Comparison of ENCODE assay signal across 11 cellular contexts in genomic region chr10:58775960-58776574, GRCh38.
DNase-seq lines count a peak whose midpoint lies in the region; ATAC-seq, FAIRE-seq and TF ChIP-seq lines count a peak whose summit lies in the region.
"Had no signal": no experiment of that assay in that cellular context is flagged by ENCODE, and none has a peak within 500 bp of the region (broad histone marks: within the 10 kb centered on the region; RNA-seq: fewer than 3 reads in every experiment).

No MANE protein-coding gene starts in this region.

- no peak overlapping the region for H3K14ac ChIP-seq in neuronal stem cell (ENCODE audit: low read length)

- H3K9ac ChIP-seq in keratinocyte (ENCODE audit: control insufficient read depth, extremely low read depth, insufficient read depth, low read length) (no peak overlapping the region), neuronal stem cell (ENCODE audit: low read depth, low read length, poor library complexity) (no peak overlapping the region)

- no peak overlapping the region for H4K8ac ChIP-seq in neuronal stem cell (ENCODE audit: low read depth, low read length)

- no peak overlapping the region for H3K18ac ChIP-seq in neuronal stem cell (ENCODE audit: low read length)

- no peak overlapping the region for H3K27ac ChIP-seq in keratinocyte (ENCODE audit: control insufficient read depth, insufficient read depth, low read length)
- no peak overlapping the region for H3K27ac ChIP-seq in naive thymus-derived CD4-positive, alpha-beta T cell (ENCODE audit: low read depth, low read length)
- H3K27ac ChIP-seq in neuronal stem cell (replicated peaks; ENCODE audit: low read length): no peak overlapping the region

- DNase-seq in A172 (ENCODE audit: low spot score): peak; percentile 75
- peak; percentile 37 for DNase-seq in HS-5 (ENCODE audit: low read depth)
- peak; percentile 89 to 90 for DNase-seq in cardiac fibroblast (ENCODE audit: low read depth in 2 of 2)
- peak; percentile 25 for DNase-seq in keratinocyte (ENCODE audit: low read depth, low spot score)
- no peak for DNase-seq in NCI-H1417 (lab: John Stamatoyannopoulos, UW)
- no peak for DNase-seq in naive thymus-derived CD4-positive, alpha-beta T cell
- DNase-seq in neuronal stem cell (ENCODE audit: low spot score): no peak
- DNase-seq: activated naive CD4-positive, alpha-beta T cell treated with Interleukin-2 at 50 U/mL for 16 hours; DND-41; NCI-H69 had no signal

- peak; percentile 90 for FAIRE-seq in keratinocyte (lab: Jason Lieb, UNC)

- H4K91ac ChIP-seq in neuronal stem cell (ENCODE audit: low read depth, low read length, poor library complexity): no peak overlapping the region

- no peaks in the 10 kb centered on the region for H3K36me3 Mint-ChIP-seq in naive thymus-derived CD4-positive, alpha-beta T cell

- no peak overlapping the region for H3K4me3 Mint-ChIP-seq in naive thymus-derived CD4-positive, alpha-beta T cell

- no peak overlapping the region for H3K4me3 ChIP-seq in cardiac fibroblast (replicated peaks in 1 of 2; ENCODE audit: low read depth in 2 of 2, low read length in 2 of 2)
- H3K4me3 ChIP-seq in keratinocyte (ENCODE audit: control insufficient read depth in 2 of 3, extremely low read depth in 1 of 3, insufficient read depth in 2 of 3, low read depth in 1 of 3, low read length in 3 of 3): peak overlapping the region in 1 of 3 experiments; percentile 25
- no peak overlapping the region for H3K4me3 ChIP-seq in naive thymus-derived CD4-positive, alpha-beta T cell (ENCODE audit: low read length)
- no peak overlapping the region for H3K4me3 ChIP-seq in neuronal stem cell (ENCODE audit: low read length in 2 of 2)

- no peak overlapping the region for H2BK5ac ChIP-seq in neuronal stem cell (ENCODE audit: low read length)

- CTCF ChIA-PET in naive thymus-derived CD4-positive, alpha-beta T cell (lab: Charles Lee): no interaction called here

- H3K79me2 ChIP-seq in keratinocyte (ENCODE audit: control insufficient read depth, insufficient read depth, low read length): no peaks in the 10 kb centered on the region

- H2BK120ac ChIP-seq in neuronal stem cell (ENCODE audit: low read depth, low read length): no peak overlapping the region

- no peak overlapping the region for H3K23ac ChIP-seq in neuronal stem cell (ENCODE audit: low read depth, low read length, poor library complexity)

- dilution Hi-C loops in keratinocyte (cut with MboI; ENCODE audit: extremely low pct_ligation_motif_present, low sequenced_read_pairs): no loop called here

- H3K9me3 ChIP-seq in keratinocyte (ENCODE audit: control insufficient read depth, low read depth, low read length): no peaks in the 10 kb centered on the region
- no peaks in the 10 kb centered on the region for H3K9me3 ChIP-seq in naive thymus-derived CD4-positive, alpha-beta T cell (ENCODE audit: control insufficient read depth in 2 of 3, low read length in 3 of 3)
- H3K9me3 ChIP-seq in neuronal stem cell (replicated peaks in 1 of 2; ENCODE audit: control insufficient read depth in 2 of 2, insufficient read depth in 1 of 2, low read depth in 1 of 2, low read length in 2 of 2): no peaks in the 10 kb centered on the region

- no peaks in the 10 kb centered on the region for H3K4me1 Mint-ChIP-seq in naive thymus-derived CD4-positive, alpha-beta T cell

- H3K9me1 ChIP-seq in keratinocyte (ENCODE audit: control insufficient read depth, extremely low read depth, insufficient read depth, low read length): no peaks in the 10 kb centered on the region

- H3K27ac Mint-ChIP-seq in naive thymus-derived CD4-positive, alpha-beta T cell: no peak overlapping the region

- no peak overlapping the region for H3K4ac ChIP-seq in neuronal stem cell (ENCODE audit: low read length)

- H2BK15ac ChIP-seq in neuronal stem cell (ENCODE audit: low read length): no peak overlapping the region

- POLR2A ChIA-PET in naive thymus-derived CD4-positive, alpha-beta T cell (lab: Charles Lee): no interaction called here

- no peaks in the 10 kb centered on the region for H3K9me3 Mint-ChIP-seq in naive thymus-derived CD4-positive, alpha-beta T cell

- H3K36me3 ChIP-seq in keratinocyte (ENCODE audit: control insufficient read depth in 2 of 2, extremely low read depth in 1 of 2, insufficient read depth in 2 of 2, low read length in 2 of 2): no peaks in the 10 kb centered on the region
- no peaks in the 10 kb centered on the region for H3K36me3 ChIP-seq in naive thymus-derived CD4-positive, alpha-beta T cell (ENCODE audit: control insufficient read depth in 2 of 3, insufficient read depth in 3 of 3, low read length in 3 of 3)
- no peaks in the 10 kb centered on the region for H3K36me3 ChIP-seq in neuronal stem cell (replicated peaks in 1 of 2; ENCODE audit: control insufficient read depth in 2 of 2, insufficient read depth in 2 of 2, low read length in 2 of 2)

- no peaks in the 10 kb centered on the region for H3K27me3 ChIP-seq in keratinocyte (ENCODE audit: control insufficient read depth, extremely low read depth, insufficient read depth, low read length)
- H3K27me3 ChIP-seq in naive thymus-derived CD4-positive, alpha-beta T cell (ENCODE audit: control insufficient read depth in 2 of 2, insufficient read depth in 2 of 2, low read length in 2 of 2): no peaks in the 10 kb centered on the region
- H3K27me3 ChIP-seq in neuronal stem cell (ENCODE audit: control insufficient read depth in 3 of 3, insufficient read depth in 3 of 3, low read depth in 1 of 3, low read length in 3 of 3): no peaks in the 10 kb centered on the region

- intact Hi-C loops in naive thymus-derived CD4-positive, alpha-beta T cell (cut with micrococcal nuclease): no loop called here

- TF ChIP-seq CTCF in cardiac fibroblast (IDR thresholded peaks at IDR 0.05; ENCODE audit: low read depth, low read length) (no peak), keratinocyte (optimal IDR thresholded peaks at IDR 0.05 in 1 of 3, IDR thresholded peaks at IDR 0.05 in 1 of 3, conservative IDR thresholded peaks at IDR 0.05 in 1 of 3; ENCODE audit: extremely low read depth in 1 of 3, insufficient read depth in 2 of 3, low read length in 3 of 3) (no peak)

- ATAC-seq in naive thymus-derived CD4-positive, alpha-beta T cell: no peak
- ATAC-seq in GM19351 (IDR thresholded peaks at IDR 0.05; ENCODE audit: unreplicated experiment): no peak

- H2BK12ac ChIP-seq in neuronal stem cell (ENCODE audit: low read length): no peak overlapping the region

- H3K4me1 ChIP-seq in keratinocyte (ENCODE audit: control insufficient read depth, extremely low read depth, insufficient read depth, low read length): peaks cover 16% of the 10 kb centered on the region
- H3K4me1 ChIP-seq in naive thymus-derived CD4-positive, alpha-beta T cell (ENCODE audit: control insufficient read depth in 2 of 2, insufficient read depth in 2 of 2, low read length in 2 of 2): no peaks in the 10 kb centered on the region
- H3K4me1 ChIP-seq in neuronal stem cell (ENCODE audit: control insufficient read depth in 2 of 2, insufficient read depth in 1 of 2, low read depth in 1 of 2, low read length in 2 of 2): no peaks in the 10 kb centered on the region

- H2AFZ ChIP-seq in keratinocyte (ENCODE audit: control insufficient read depth, low read length) (peak overlapping the region; percentile 33), neuronal stem cell (ENCODE audit: low read length) (no peak overlapping the region)

- peak overlapping the region; percentile 69 for H3K4me2 ChIP-seq in keratinocyte (ENCODE audit: control insufficient read depth, extremely low read depth, insufficient read depth, low read depth, low read length)
- no peak overlapping the region for H3K4me2 ChIP-seq in neuronal stem cell (ENCODE audit: insufficient read depth, low read length, poor library complexity, severe bottlenecking)

- peaks cover 0 to 17% (median 0%) of the 10 kb centered on the region in 5 donors for H3K27me3 Mint-ChIP-seq in naive thymus-derived CD4-positive, alpha-beta T cell

- no CpG with 5 or more reads among the region's 4 CpGs for WGBS in neuronal stem cell (ENCODE audit: extremely low coverage in 2 of 2, insufficient read length in 2 of 2, insufficient replicate concordance in 1 of 2), 2 donors

- no peaks in the 10 kb centered on the region for H4K20me1 ChIP-seq in keratinocyte (ENCODE audit: control insufficient read depth, extremely low read depth, insufficient read depth, low read length)

- no peaks in the 10 kb centered on the region for H3K79me1 ChIP-seq in neuronal stem cell (ENCODE audit: low read depth, low read length)

- H2AK5ac ChIP-seq in neuronal stem cell (ENCODE audit: low read depth, low read length): no peak overlapping the region

Comparison
In these comparisons a context has a peak if more than half of its experiments do, and no peak if none do; other contexts are left out.
1. DNase-seq: peak in A172 (single experiment), HS-5 (single experiment), cardiac fibroblast (2 of 2) and keratinocyte (single experiment); none in NCI-H1417 (0 of 3), naive thymus-derived CD4-positive, alpha-beta T cell (0 of 9) and neuronal stem cell (single experiment).